Comparison of ENCODE assay signal across 10 cellular contexts in the genomic region with DNA sequence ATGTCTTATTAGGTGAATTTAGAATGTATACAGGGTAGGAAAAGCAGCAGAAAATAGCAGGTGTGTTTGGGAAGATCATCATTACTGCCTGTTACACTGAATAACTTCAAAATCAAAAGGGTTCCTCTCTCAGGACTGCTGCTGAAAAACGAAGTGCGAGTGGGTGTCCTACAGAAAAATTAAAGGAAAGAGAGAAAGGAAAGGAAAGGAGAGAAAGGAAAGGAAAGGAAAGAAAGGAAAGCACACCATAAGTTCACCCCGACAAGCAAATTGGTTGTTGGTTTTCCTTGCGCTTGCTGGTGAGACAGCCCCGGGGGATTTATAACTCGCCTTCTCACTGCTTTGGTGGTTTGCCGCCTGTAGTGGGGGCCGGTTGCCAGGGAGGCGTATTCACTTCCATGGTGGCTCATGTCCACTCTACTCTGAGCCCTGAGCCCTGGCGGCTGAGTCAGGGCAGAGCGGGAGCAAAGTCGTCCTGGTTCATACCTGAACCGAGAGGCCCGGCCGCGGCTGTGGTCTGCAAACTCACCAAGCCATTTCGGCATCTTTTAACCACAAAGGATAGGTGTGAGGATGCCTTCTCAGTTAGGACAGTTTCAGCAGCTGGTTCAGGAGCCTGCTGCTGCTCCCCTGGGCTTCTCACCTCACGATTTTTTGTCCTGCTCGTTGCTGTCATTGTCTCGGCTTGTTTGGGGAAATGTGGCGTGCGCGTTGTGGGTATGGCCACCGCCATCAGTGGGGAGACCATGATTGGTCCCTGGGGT. TPM values are rescaled to one million over a fixed set of nuclear protein-coding genes. Genes with fewer than 3 reads are reported as not detected.
DNase-seq lines count a peak whose midpoint lies in the region; ATAC-seq and TF ChIP-seq lines count a peak whose summit lies in the region.
"Had no signal": no experiment of that assay in that cellular context is flagged by ENCODE, and none has a peak within 500 bp of the region (broad histone marks: within the 10 kb centered on the region; RNA-seq: fewer than 3 reads in every experiment).

No MANE protein-coding gene starts in this region.

- H3K9me3 Mint-ChIP-seq in WTC11, result peaks cover 6% of the 10 kb centered on the region; the same call in 1 of the 2 replicates

- no peak overlapping the region for H3K4me3 Mint-ChIP-seq in WTC11

- no peak overlapping the region for H3K27ac Mint-ChIP-seq in WTC11

- CTCF ChIA-PET in WTC11 (lab: Charles Lee), result interaction anchor here (1.8 kb wide), 1 partner anchor 105 kb away, joined by 4 read pairs; no protein-coding TSS in a partner anchor

- TF ChIP-seq CTCF in AG10803 (conservative IDR thresholded peaks at IDR 0.05; ENCODE audit: low read length), result no peak
- TF ChIP-seq CTCF in WTC11 (IDR thresholded peaks at IDR 0.05), result no peak

- H3K27me3 Mint-ChIP-seq in WTC11 (ENCODE audit: low read depth), result no peaks in the 10 kb centered on the region

- no peak overlapping the region for H3K4me3 ChIP-seq in AG10803 (ENCODE audit: low read length)

- peaks cover 3% of the 10 kb centered on the region; the same call in 1 of the 2 replicates for H3K4me1 Mint-ChIP-seq in WTC11

- POLR2A ChIA-PET in WTC11 (lab: Charles Lee), result no interaction called here

- H3K36me3 Mint-ChIP-seq in WTC11, result peaks cover 2% of the 10 kb centered on the region; the same call in 1 of the 2 replicates

- peak; percentile 88 for ATAC-seq in GM19395 (IDR thresholded peaks at IDR 0.05; ENCODE audit: unreplicated experiment)
- ATAC-seq in HG02981 (IDR thresholded peaks at IDR 0.05; ENCODE audit: unreplicated experiment), result peak; percentile 76
- ATAC-seq in WTC11, result peak; percentile 74
- no peak for ATAC-seq in GM18519 (IDR thresholded peaks at IDR 0.05; ENCODE audit: low FRiP score, unreplicated experiment)

- peak; percentile 44 for DNase-seq in AG10803 (ENCODE audit: low read depth)
- peak; percentile 35 for DNase-seq in WTC11 (ENCODE audit: low spot score)
- DNase-seq in mucosa of gallbladder (ENCODE audit: low spot score), result no peak
- no peak for DNase-seq in NCI-H345 treated with DMSO at 0.1 percent for 48 hours (lab: John Stamatoyannopoulos, UW; ENCODE audit: unreplicated experiment)
- DNase-seq in SIG-M5 (lab: John Stamatoyannopoulos, UW), result no peak
- DNase-seq: activated effector memory CD4-positive, alpha-beta T cell treated with Interleukin-2 at 50 U/mL for 16 hours; RPMI8226 had no signal

TF ChIP-seq in WTC11, 78 proteins besides CTCF, POLR2A, EP300 and RAD21:
- TF ChIP-seq, protein P1, sequence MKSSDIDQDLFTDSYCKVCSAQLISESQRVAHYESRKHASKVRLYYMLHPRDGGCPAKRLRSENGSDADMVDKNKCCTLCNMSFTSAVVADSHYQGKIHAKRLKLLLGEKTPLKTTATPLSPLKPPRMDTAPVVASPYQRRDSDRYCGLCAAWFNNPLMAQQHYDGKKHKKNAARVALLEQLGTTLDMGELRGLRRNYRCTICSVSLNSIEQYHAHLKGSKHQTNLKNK (CRISPR knock-in tag; IDR thresholded peaks at IDR 0.05), result no peak
- TF ChIP-seq ZNF396 (CRISPR knock-in tag; IDR thresholded peaks at IDR 0.05; ENCODE audit: borderline replicate concordance), result no peak
- TF ChIP-seq, protein P2, sequence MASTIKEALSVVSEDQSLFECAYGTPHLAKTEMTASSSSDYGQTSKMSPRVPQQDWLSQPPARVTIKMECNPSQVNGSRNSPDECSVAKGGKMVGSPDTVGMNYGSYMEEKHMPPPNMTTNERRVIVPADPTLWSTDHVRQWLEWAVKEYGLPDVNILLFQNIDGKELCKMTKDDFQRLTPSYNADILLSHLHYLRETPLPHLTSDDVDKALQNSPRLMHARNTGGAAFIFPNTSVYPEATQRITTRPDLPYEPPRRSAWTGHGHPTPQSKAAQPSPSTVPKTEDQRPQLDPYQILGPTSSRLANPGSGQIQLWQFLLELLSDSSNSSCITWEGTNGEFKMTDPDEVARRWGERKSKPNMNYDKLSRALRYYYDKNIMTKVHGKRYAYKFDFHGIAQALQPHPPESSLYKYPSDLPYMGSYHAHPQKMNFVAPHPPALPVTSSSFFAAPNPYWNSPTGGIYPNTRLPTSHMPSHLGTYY (CRISPR knock-in tag; IDR thresholded peaks at IDR 0.05), result no peak

RNA-seq across cellular contexts. Expression of a gene that starts 26.1 kb away (rescaled TPM):
- total RNA-seq in WTC11 (2021), result 20.0 to 22.1 TPM (median 21.5 TPM) in 3 replicates
- 44.4 TPM for total RNA-seq in mucosa of gallbladder

Comparison
In these comparisons a context has a peak if more than half of its experiments do, and no peak if none do; other contexts are left out.
1. DNase-seq: peak in AG10803 (single experiment) and WTC11 (single experiment); none in mucosa of gallbladder (single experiment), NCI-H345 treated with DMSO at 0.1 percent for 48 hours (single experiment) and SIG-M5 (single experiment).